In the genomic region with DNA sequence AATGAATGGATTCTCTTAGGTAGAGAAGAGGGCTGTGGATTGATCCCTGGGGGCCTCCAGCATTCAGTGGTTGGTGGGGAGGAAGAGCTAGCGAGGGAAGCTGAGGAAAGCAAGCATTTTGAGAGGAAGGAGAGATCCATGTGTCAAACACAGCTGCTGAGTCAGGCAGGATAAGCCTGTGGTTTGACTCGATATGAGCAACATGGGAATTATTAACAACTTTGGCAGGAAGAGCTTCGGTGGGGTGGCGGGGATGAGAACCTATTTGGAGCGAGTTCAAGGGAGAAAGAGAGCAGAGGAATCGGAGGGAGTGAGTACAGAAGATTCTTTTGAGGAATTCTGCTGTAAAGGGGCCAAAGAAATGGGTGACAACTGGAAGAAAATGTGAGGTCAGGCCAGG, we compare ENCODE assay signal across 15 cellular contexts. TPM values are rescaled to one million over a fixed set of nuclear protein-coding genes. Genes with fewer than 3 reads are reported as not detected.
DNase-seq lines count a peak whose midpoint lies in the region; ATAC-seq and TF ChIP-seq lines count a peak whose summit lies in the region.
"Had no signal": no experiment of that assay in that cellular context is flagged by ENCODE, and none has a peak within 500 bp of the region (broad histone marks: within the 10 kb centered on the region; RNA-seq: fewer than 3 reads in every experiment).

No MANE protein-coding gene starts in this region.

- H3K4me3 ChIP-seq in breast epithelium (no peak overlapping the region), fibroblast of lung (replicated peaks in 1 of 4; ENCODE audit: control extremely low read depth in 1 of 4, insufficient read depth in 1 of 4, low read depth in 3 of 4, low read length in 4 of 4) (no peak overlapping the region)
- H3K4me3 ChIP-seq: ascending aorta, thyroid gland had no signal

- no peaks in the 10 kb centered on the region for H3K9me3 Mint-ChIP-seq in MCF 10A (ENCODE audit: unreplicated experiment)

- H3K27me3 Mint-ChIP-seq in MCF 10A (ENCODE audit: insufficient read depth, unreplicated experiment) = peaks cover 53% of the 10 kb centered on the region

- H3K9me3 ChIP-seq in breast epithelium (no peaks in the 10 kb centered on the region), fibroblast of lung (ENCODE audit: control insufficient read depth, insufficient read depth, low read depth, low read length) (no peaks in the 10 kb centered on the region)
- H3K9me3 ChIP-seq: ascending aorta, thyroid gland had no signal

- no peak for ATAC-seq in HG03469 (IDR thresholded peaks at IDR 0.05; ENCODE audit: unreplicated experiment)
- ATAC-seq in GM18868 (IDR thresholded peaks at IDR 0.05; ENCODE audit: unreplicated experiment) = no peak
- ATAC-seq: sciatic nerve had no signal

- BruUV-seq in MCF 10A (replicated peaks; lab: Mats Ljungman, UMichigan) = no TSS peak

- H3K4me3 Mint-ChIP-seq in MCF 10A (ENCODE audit: unreplicated experiment) = no peak overlapping the region

- POLR2A ChIA-PET in MCF 10A (lab: Yijun Ruan, JAX) (interaction anchor here (3.7 kb wide), 1 partner anchor 117 kb away, joined by 17 read pairs; no protein-coding TSS in a partner anchor), RWPE1 (lab: Yijun Ruan, JAX; ENCODE audit: low non-redundant PET) (no interaction called here)

- H3K27me3 ChIP-seq in breast epithelium (no peaks in the 10 kb centered on the region), fibroblast of lung (ENCODE audit: control insufficient read depth, insufficient read depth, low read length) (peaks cover 12% of the 10 kb centered on the region)
- H3K27me3 ChIP-seq: ascending aorta, thyroid gland had no signal

- no peak for TF ChIP-seq POLR2A in breast epithelium (IDR thresholded peaks at IDR 0.05)

- CTCF ChIA-PET in MCF 10A (lab: Yijun Ruan, JAX) (interaction anchor here (0.7 to 13.5 kb wide), 6 partner anchors 69 to 643 kb away, joined by 3 to 301 read pairs (median 6); partner anchors contain the start of gene CPSF4L), RWPE1 (lab: Yijun Ruan, JAX) (interaction anchor here (2.0 to 4.1 kb wide), 2 partner anchors 61 to 117 kb away, joined by 14 to 69 read pairs; no protein-coding TSS in a partner anchor)

- H3K27ac ChIP-seq in breast epithelium (no peak overlapping the region), RWPE1 (no peak overlapping the region), fibroblast of lung (ENCODE audit: insufficient read depth, low read length) (no peak overlapping the region)
- H3K27ac ChIP-seq: ascending aorta, thyroid gland had no signal

- no peak overlapping the region for H3K9ac ChIP-seq in fibroblast of lung (ENCODE audit: insufficient read depth, low read length)

- H4K20me1 ChIP-seq in fibroblast of lung (ENCODE audit: control insufficient read depth, extremely low read depth, insufficient read depth, low read length) = no peaks in the 10 kb centered on the region

- H3K4me2 ChIP-seq in fibroblast of lung (ENCODE audit: extremely low read depth, insufficient read depth, low read length) = peak overlapping the region; percentile 44

- H3K4me1 Mint-ChIP-seq in MCF 10A (ENCODE audit: insufficient read depth, unreplicated experiment) = peaks cover 8% of the 10 kb centered on the region

- intact Hi-C loops in MCF 10A (cut with micrococcal nuclease) (loop anchor here (2.0 kb wide), 2 partner anchors 30 to 644 kb away; no protein-coding TSS in a partner anchor), breast epithelium (cut with DNase I; ENCODE audit: low total_unique reads) (no loop called here)

- H3K36me3 ChIP-seq in breast epithelium (no peaks in the 10 kb centered on the region), fibroblast of lung (ENCODE audit: control insufficient read depth, insufficient read depth, low read length) (no peaks in the 10 kb centered on the region)
- H3K36me3 ChIP-seq: ascending aorta, thyroid gland had no signal

- no peaks in the 10 kb centered on the region for H3K36me3 Mint-ChIP-seq in MCF 10A (ENCODE audit: insufficient read depth, unreplicated experiment)

- TF ChIP-seq CTCF in MCF 10A (IDR thresholded peaks at IDR 0.05; ENCODE audit: unreplicated experiment) (no peak), breast epithelium (IDR thresholded peaks at IDR 0.05) (no peak), RWPE1 (conservative IDR thresholded peaks at IDR 0.05; ENCODE audit: low read depth) (no peak), fibroblast of lung (conservative IDR thresholded peaks at IDR 0.05 in 1 of 2, IDR thresholded peaks at IDR 0.05 in 1 of 2; ENCODE audit: low read depth in 1 of 2, low read length in 2 of 2) (no peak)

- DNase-seq in MCF 10A (ENCODE audit: unreplicated experiment) = peak; percentile 48
- no peak for DNase-seq in breast epithelium (ENCODE audit: low spot score in 2 of 2)
- peak; percentile 49 for DNase-seq in RWPE1 (ENCODE audit: low spot score)
- DNase-seq in fibroblast of lung (ENCODE audit: low read depth in 2 of 2) = peak; percentile 68 to 92
- DNase-seq in stromal cell of bone marrow (ENCODE audit: low read depth) = peak; percentile 80
- DNase-seq in retina = no peak
- DNase-seq: 8988T; activated T-cell treated with anti-CD3 and anti-CD28 coated beads, Interleukin-2, amount 50 U/mL, for 1 hour; NCI-H1436; NCI-H82; thyroid gland had no signal

- H3K4me1 ChIP-seq in breast epithelium = no peaks in the 10 kb centered on the region
- no peaks in the 10 kb centered on the region for H3K4me1 ChIP-seq in fibroblast of lung (ENCODE audit: control insufficient read depth, extremely low read depth, insufficient read depth, low read length)
- H3K4me1 ChIP-seq: ascending aorta had no signal

- H2AFZ ChIP-seq in fibroblast of lung (ENCODE audit: low read length) = no peak overlapping the region

- H3K79me2 ChIP-seq in fibroblast of lung (ENCODE audit: control insufficient read depth, insufficient read depth, low read length) = no peaks in the 10 kb centered on the region

- no peak overlapping the region for H3K27ac Mint-ChIP-seq in MCF 10A (ENCODE audit: low read depth, unreplicated experiment)

RNA-seq across cellular contexts. Expression of gene CDC42EP4, which starts 59.5 kb away (rescaled TPM):
- total RNA-seq in MCF 10A (2022) (11.0 and 12.2 TPM in 2 replicates), breast epithelium (100 to 1,000 TPM in 2 of 3 donors, 10 to 100 TPM in 1; 71.0 to 141 (median 112) TPM), fibroblast of lung (31.3 and 34.2 TPM in 2 replicates)
- 16.9 and 20.9 TPM in 2 replicates for polyA plus RNA-seq in fibroblast of lung
- 24.2 and 28.9 TPM in 2 replicates for polyA plus RNA-seq in fibroblast of lung (2012)
- polyA minus RNA-seq in fibroblast of lung (ENCODE audit: low replicate concordance) = 33.7 and 42.3 TPM in 2 replicates

Comparison
In these comparisons a context has a peak if more than half of its experiments do, and no peak if none do; other contexts are left out.
1. DNase-seq: peak in MCF 10A (single experiment), RWPE1 (single experiment), fibroblast of lung (2 of 2) and stromal cell of bone marrow (single experiment); none in breast epithelium (0 of 2) and retina (single experiment).